14 cellular contexts compared by ENCODE assay signal in the genomic region with DNA sequence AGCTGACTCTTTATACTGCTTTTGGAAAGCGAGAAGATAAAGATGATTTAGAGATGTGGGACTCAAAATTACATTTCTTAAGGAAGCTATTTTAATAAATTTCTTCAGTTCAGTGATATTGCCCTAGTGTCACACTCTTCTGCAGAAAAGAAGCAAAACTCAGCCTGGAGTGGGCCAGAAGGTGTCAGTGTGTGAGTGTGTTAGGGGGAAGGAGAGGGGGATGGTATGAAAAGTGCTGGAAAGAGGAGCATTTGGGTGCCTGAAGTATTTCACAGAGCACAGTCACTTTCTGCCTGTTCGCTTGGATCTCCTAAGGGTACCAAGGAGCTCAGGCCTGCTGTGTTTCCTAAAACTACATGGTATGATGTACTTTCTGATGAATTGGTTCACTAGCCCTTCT.
DNase-seq lines count a peak whose midpoint lies in the region; ATAC-seq and TF ChIP-seq lines count a peak whose summit lies in the region.
"Had no signal": no experiment of that assay in that cellular context is flagged by ENCODE, and none has a peak within 500 bp of the region (broad histone marks: within the 10 kb centered on the region; RNA-seq: fewer than 3 reads in every experiment).

No MANE protein-coding gene starts in this region.

- peak; percentile 9 for DNase-seq in DMS153 (lab: John Stamatoyannopoulos, UW)
- no peak for DNase-seq in DMS153 treated with DMSO at 0.1 percent for 48 hours (lab: John Stamatoyannopoulos, UW; ENCODE audit: unreplicated experiment)
- DNase-seq in NCI-H460 (ENCODE audit: extremely low read depth, low read depth) = peak; percentile 31
- DNase-seq in epithelial cell of proximal tubule (ENCODE audit: low read depth) = no peak
- no peak for DNase-seq in retinal pigment epithelial cell (ENCODE audit: low read depth)
- DNase-seq in stomach = no peak
- no peak for DNase-seq in HEK293T (ENCODE audit: extremely low spot score)
- DNase-seq: activated naive CD8-positive, alpha-beta T cell treated with anti-CD3 and anti-CD28 coated beads for 36 hours; cortex of kidney; gastrocnemius medialis; lower lobe of right lung; NCI-H1105 treated with DMSO at 0.1 percent for 48 hours; stimulated activated CD4-positive, alpha-beta T cell treated with anti-CD3 and anti-CD28 coated beads, Interleukin-4, amount 100 ng/mL, for 4 hours had no signal

- intact Hi-C loops in stomach (cut with DNase I; ENCODE audit: low total_unique reads) = no loop called here

- CTCF ChIA-PET in HEK293T (lab: Yijun Ruan, JAX) = no interaction called here

- POLR2A ChIA-PET in HEK293T (lab: Yijun Ruan, JAX) = no interaction called here

- H3K27ac ChIP-seq in gastroesophageal sphincter (no peak overlapping the region), stomach (peak overlapping the region in 1 of 5 donors; percentile 14)
- H3K27ac ChIP-seq: lower lobe of right lung had no signal

- no peak for ATAC-seq in gastroesophageal sphincter
- ATAC-seq: gastrocnemius medialis had no signal

- H3K36me3 ChIP-seq in gastroesophageal sphincter (peaks cover 0 to 3% of the 10 kb centered on the region in 2 donors), stomach (no peaks in the 10 kb centered on the region)
- H3K36me3 ChIP-seq: gastrocnemius medialis, lower lobe of right lung had no signal

- no peaks in the 10 kb centered on the region for H3K9me3 ChIP-seq in gastroesophageal sphincter
- no peaks in the 10 kb centered on the region for H3K9me3 ChIP-seq in stomach
- H3K9me3 ChIP-seq: gastrocnemius medialis, lower lobe of right lung had no signal

- WGBS in gastroesophageal sphincter (ENCODE audit: low coverage in 1 of 2), 2 donors = 87 to 100% methylated on average over 2 of the region's 2 CpGs
- 66 to 85% (median 77%) methylated on average over 2 of the region's 2 CpGs for WGBS in stomach, 5 donors

- TF ChIP-seq EP300 in gastroesophageal sphincter (IDR thresholded peaks at IDR 0.05) (no peak), stomach (IDR thresholded peaks at IDR 0.05) (no peak)

- H3K4me3 ChIP-seq in epithelial cell of proximal tubule (ENCODE audit: low read depth, low read length) = no peak overlapping the region
- H3K4me3 ChIP-seq in retinal pigment epithelial cell (ENCODE audit: low read length) = peak overlapping the region; percentile 38
- H3K4me3 ChIP-seq in gastroesophageal sphincter = no peak overlapping the region
- peak overlapping the region in 1 of 4 donors; percentile 35 for H3K4me3 ChIP-seq in stomach

- H3K4me1 ChIP-seq in gastroesophageal sphincter = peaks cover 0 to 9% (median 8%) of the 10 kb centered on the region in 3 donors
- peaks cover 11 to 62% (median 13%) of the 10 kb centered on the region in 4 donors for H3K4me1 ChIP-seq in stomach

- no peaks in the 10 kb centered on the region for H3K27me3 ChIP-seq in gastroesophageal sphincter
- H3K27me3 ChIP-seq in stomach = no peaks in the 10 kb centered on the region
- H3K27me3 ChIP-seq: gastrocnemius medialis had no signal

- TF ChIP-seq POLR2A in gastroesophageal sphincter (IDR thresholded peaks at IDR 0.05) (no peak), stomach (IDR thresholded peaks at IDR 0.05) (no peak)

- TF ChIP-seq CTCF in epithelial cell of proximal tubule (conservative IDR thresholded peaks at IDR 0.05; ENCODE audit: low read depth, low read length) (peak; percentile 39), retinal pigment epithelial cell (conservative IDR thresholded peaks at IDR 0.05; ENCODE audit: low read depth, low read length) (peak; percentile 22), gastroesophageal sphincter (IDR thresholded peaks at IDR 0.05) (no peak), stomach (IDR thresholded peaks at IDR 0.05) (no peak)

TF ChIP-seq in HEK293T, 16 proteins besides CTCF, POLR2A, EP300 and RAD21:
- TF ChIP-seq SUZ12 (IDR thresholded peaks at IDR 0.05) (no peak), BHLHE40 (IDR thresholded peaks at IDR 0.05; ENCODE audit: borderline replicate concordance) (no peak), ZNF384 (IDR thresholded peaks at IDR 0.05) (no peak), CTBP1 (IDR thresholded peaks at IDR 0.05; ENCODE audit: borderline replicate concordance) (no peak), FOXA1 (IDR thresholded peaks at IDR 0.05) (no peak), FOXK2 (IDR thresholded peaks at IDR 0.05) (no peak), ARNT (IDR thresholded peaks at IDR 0.05) (no peak), FOXM1 (IDR thresholded peaks at IDR 0.05; ENCODE audit: borderline replicate concordance) (no peak), NFRKB (IDR thresholded peaks at IDR 0.05) (no peak), SP1 (IDR thresholded peaks at IDR 0.05) (no peak), L3MBTL2 (conservative IDR thresholded peaks at IDR 0.05) (no peak), HDGF (IDR thresholded peaks at IDR 0.05; ENCODE audit: borderline replicate concordance) (no peak), ELF4 (IDR thresholded peaks at IDR 0.05) (no peak), LEF1 (IDR thresholded peaks at IDR 0.05; ENCODE audit: borderline replicate concordance) (no peak), TARDBP (IDR thresholded peaks at IDR 0.05) (no peak)
- TF ChIP-seq, protein P1, sequence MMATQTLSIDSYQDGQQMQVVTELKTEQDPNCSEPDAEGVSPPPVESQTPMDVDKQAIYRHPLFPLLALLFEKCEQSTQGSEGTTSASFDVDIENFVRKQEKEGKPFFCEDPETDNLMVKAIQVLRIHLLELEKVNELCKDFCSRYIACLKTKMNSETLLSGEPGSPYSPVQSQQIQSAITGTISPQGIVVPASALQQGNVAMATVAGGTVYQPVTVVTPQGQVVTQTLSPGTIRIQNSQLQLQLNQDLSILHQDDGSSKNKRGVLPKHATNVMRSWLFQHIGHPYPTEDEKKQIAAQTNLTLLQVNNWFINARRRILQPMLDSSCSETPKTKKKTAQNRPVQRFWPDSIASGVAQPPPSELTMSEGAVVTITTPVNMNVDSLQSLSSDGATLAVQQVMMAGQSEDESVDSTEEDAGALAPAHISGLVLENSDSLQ (IDR thresholded peaks at IDR 0.05) = no peak

Comparison
In these comparisons a context has a peak if more than half of its experiments do, and no peak if none do; other contexts are left out.
1. DNase-seq: peak in DMS153 (single experiment) and NCI-H460 (single experiment); none in DMS153 treated with DMSO at 0.1 percent for 48 hours (single experiment), epithelial cell of proximal tubule (single experiment), retinal pigment epithelial cell (single experiment), stomach (single experiment) and HEK293T (single experiment).
2. CTCF ChIP-seq: peak in epithelial cell of proximal tubule (single experiment) and retinal pigment epithelial cell (single experiment); none in gastroesophageal sphincter (0 of 4) and stomach (0 of 7).